8 cellular contexts compared by ENCODE assay signal in the genomic region with DNA sequence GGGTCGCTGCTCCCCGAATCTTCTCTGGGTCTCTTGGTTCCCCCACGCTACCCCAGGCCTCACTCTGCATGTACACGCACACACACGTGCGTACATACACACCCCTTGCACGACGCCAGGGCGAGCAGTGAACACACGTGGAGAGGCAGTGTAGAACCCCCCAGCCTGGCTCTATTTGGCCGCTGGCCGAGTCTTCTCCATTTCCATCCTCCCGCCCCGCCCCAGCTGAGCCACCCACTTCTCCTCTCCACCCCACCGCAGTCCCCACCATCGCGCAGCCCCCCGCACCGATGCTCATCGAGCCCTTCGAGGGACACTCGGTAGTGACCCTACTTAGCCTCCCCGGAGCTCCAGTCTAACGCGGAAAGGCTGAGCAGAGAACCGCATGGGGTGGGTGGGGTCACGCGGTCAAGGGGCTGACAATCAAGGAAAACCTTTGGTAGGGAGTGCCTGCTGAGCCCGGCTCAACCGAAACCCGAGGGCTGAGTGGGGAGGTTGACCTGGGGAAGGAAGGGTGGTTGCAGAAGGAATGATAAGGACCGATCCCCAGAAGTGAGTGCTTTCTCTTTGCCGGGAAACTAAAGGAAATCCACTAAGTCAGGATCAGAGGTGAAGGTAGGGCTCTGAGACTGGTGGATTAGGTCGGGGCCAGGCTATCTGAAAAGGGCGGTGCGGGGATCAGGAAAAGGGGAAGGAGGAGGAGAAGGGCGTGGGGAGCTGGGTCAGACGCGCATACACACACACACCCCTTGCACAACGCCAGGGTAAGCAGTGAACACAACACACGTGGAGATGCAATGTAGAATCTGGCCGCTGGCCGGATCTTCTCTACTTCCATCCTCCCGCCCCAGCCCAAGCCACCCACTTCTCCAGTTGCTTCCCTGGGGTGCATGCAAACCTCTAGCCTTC.
DNase-seq lines count a peak whose midpoint lies in the region; ATAC-seq and TF ChIP-seq lines count a peak whose summit lies in the region.

No MANE protein-coding gene starts in this region.

- ATAC-seq in HG02678 (IDR thresholded peaks at IDR 0.05; ENCODE audit: unreplicated experiment) (no peak), GM18858 (IDR thresholded peaks at IDR 0.05; ENCODE audit: unreplicated experiment) (no peak)

- DNase-seq in ELR (ENCODE audit: low read depth) = peak; percentile 56
- DNase-seq in NOMO-1 treated with DMSO at 0.1 percent for 48 hours (lab: John Stamatoyannopoulos, UW; ENCODE audit: unreplicated experiment) = peak; percentile 84
- peak; percentile 78 for DNase-seq in coronary artery (ENCODE audit: low spot score)
- peak; percentile 3 for DNase-seq in medulla oblongata (ENCODE audit: extremely low spot score)
- no peak for DNase-seq in GM19240 (ENCODE audit: insufficient read length, low spot score)
- DNase-seq in NCI-H146 treated with DMSO at 0.1 percent for 48 hours (lab: John Stamatoyannopoulos, UW; ENCODE audit: unreplicated experiment) = no peak

- TF ChIP-seq CTCF in coronary artery (IDR thresholded peaks at IDR 0.05) = no peak

- peak overlapping the region; percentile 72 for H3K4me3 ChIP-seq in coronary artery

- H3K27ac ChIP-seq in coronary artery = no peak overlapping the region

Comparison
In these comparisons a context has a peak if more than half of its experiments do, and no peak if none do; other contexts are left out.
1. DNase-seq: peak in ELR (single experiment), NOMO-1 treated with DMSO at 0.1 percent for 48 hours (single experiment), coronary artery (single experiment) and medulla oblongata (single experiment); none in GM19240 (single experiment) and NCI-H146 treated with DMSO at 0.1 percent for 48 hours (single experiment).